In the genomic region with DNA sequence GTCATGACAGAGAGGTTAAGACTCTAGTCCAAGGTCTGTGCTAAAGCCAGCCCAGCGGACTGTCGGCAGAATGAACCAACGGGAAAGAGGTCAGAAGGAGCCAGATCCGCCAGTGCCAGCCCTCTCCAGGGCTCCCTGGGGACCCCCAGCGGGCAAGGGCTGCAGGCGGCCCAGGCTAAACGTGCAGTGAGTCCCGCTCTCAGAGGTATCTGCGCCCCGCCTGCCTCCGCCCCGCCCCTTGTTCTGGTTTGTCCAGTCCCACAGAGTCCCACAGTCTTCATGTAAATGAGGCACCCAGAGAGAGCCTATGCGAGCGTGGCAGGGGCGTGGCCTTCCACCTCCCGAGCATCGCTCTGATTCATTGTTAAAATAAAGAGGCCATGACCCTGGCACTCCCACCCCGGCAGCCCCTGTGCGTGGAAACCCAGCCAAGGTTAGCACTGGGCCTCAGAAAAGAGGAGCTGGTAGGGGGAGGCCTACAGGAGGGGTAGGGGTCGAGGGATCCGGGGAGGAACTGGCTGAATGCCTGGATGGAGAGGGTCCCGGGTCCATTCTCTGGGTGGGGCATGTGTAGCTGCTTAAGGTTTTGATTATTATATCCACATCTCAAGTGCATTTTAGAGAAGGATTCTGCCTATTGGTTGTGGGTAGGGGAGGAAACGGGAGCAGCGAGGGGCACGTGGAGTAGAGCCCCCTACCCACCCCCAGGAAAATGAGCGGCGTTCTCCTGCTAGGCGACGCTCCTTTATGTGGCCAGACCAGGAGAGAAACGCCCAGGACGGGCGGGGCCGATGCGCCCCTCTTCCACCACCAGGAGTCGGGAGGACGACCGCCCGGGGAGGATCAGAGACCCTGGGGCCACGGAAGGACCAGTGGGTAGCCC, we compare ENCODE assay signal across 8 cellular contexts. TPM values are rescaled to one million over a fixed set of nuclear protein-coding genes. Genes with fewer than 3 reads are reported as not detected.
A peak's percentile ranks its signal among the peaks of the same experiment; 100 is the strongest.
DNase-seq lines count a peak whose midpoint lies in the region; ATAC-seq, FAIRE-seq and TF ChIP-seq lines count a peak whose summit lies in the region.

A gene with protein sequence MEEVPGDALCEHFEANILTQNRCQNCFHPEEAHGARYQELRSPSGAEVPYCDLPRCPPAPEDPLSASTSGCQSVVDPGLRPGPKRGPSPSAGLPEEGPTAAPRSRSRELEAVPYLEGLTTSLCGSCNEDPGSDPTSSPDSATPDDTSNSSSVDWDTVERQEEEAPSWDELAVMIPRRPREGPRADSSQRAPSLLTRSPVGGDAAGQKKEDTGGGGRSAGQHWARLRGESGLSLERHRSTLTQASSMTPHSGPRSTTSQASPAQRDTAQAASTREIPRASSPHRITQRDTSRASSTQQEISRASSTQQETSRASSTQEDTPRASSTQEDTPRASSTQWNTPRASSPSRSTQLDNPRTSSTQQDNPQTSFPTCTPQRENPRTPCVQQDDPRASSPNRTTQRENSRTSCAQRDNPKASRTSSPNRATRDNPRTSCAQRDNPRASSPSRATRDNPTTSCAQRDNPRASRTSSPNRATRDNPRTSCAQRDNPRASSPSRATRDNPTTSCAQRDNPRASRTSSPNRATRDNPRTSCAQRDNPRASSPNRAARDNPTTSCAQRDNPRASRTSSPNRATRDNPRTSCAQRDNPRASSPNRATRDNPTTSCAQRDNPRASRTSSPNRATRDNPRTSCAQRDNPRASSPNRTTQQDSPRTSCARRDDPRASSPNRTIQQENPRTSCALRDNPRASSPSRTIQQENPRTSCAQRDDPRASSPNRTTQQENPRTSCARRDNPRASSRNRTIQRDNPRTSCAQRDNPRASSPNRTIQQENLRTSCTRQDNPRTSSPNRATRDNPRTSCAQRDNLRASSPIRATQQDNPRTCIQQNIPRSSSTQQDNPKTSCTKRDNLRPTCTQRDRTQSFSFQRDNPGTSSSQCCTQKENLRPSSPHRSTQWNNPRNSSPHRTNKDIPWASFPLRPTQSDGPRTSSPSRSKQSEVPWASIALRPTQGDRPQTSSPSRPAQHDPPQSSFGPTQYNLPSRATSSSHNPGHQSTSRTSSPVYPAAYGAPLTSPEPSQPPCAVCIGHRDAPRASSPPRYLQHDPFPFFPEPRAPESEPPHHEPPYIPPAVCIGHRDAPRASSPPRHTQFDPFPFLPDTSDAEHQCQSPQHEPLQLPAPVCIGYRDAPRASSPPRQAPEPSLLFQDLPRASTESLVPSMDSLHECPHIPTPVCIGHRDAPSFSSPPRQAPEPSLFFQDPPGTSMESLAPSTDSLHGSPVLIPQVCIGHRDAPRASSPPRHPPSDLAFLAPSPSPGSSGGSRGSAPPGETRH (N-terminal part only) (plus strand): TSS at position 392 of the 883 bp plus-strand sequence. CDS start 4,318 bp downstream, outside the sequence.

- no peak within 1 kb of the TSS for H3K27ac Mint-ChIP-seq in CD4-positive, alpha-beta T cell
- H3K27ac Mint-ChIP-seq in activated naive CD8-positive, alpha-beta T cell treated with anti-CD3 and anti-CD28 coated beads for 36 hours, result no peak within 1 kb of the TSS

- no peaks in the 10 kb centered on the region for H3K9me3 ChIP-seq in CD4-positive, alpha-beta T cell (ENCODE audit: control insufficient read depth, low read length)
- H3K9me3 ChIP-seq in Loucy (ENCODE audit: insufficient read depth, low read depth, low read length) (no peaks in the 10 kb centered on the region), pancreas (no peaks in the 10 kb centered on the region), thoracic aorta (no peaks in the 10 kb centered on the region)

- peaks cover 20% of the 10 kb centered on the region for H3K36me3 Mint-ChIP-seq in CD4-positive, alpha-beta T cell (ENCODE audit: low read depth)
- H3K36me3 Mint-ChIP-seq in activated naive CD8-positive, alpha-beta T cell treated with anti-CD3 and anti-CD28 coated beads for 36 hours, result peaks cover 13% of the 10 kb centered on the region

- peak within 1 kb of the TSS; percentile 61 for H3K4me3 Mint-ChIP-seq in CD4-positive, alpha-beta T cell
- H3K4me3 Mint-ChIP-seq in activated naive CD8-positive, alpha-beta T cell treated with anti-CD3 and anti-CD28 coated beads for 36 hours, result peak within 1 kb of the TSS; percentile 75

- POLR2A ChIA-PET in CD4-positive, alpha-beta T cell (lab: Charles Lee), result interaction anchor here (0.8 kb wide), 1 partner anchor 90 kb away, joined by 3 read pairs; no protein-coding TSS in a partner anchor

- no peaks in the 10 kb centered on the region for H3K9me2 ChIP-seq in Loucy (replicated peaks; ENCODE audit: low read depth, low read length)

- H3K27me3 ChIP-seq in CD4-positive, alpha-beta T cell (ENCODE audit: control insufficient read depth, insufficient read depth, low read length), result no peaks in the 10 kb centered on the region
- H3K27me3 ChIP-seq in Loucy (ENCODE audit: insufficient read depth, low read length, poor library complexity, severe bottlenecking) (no peaks in the 10 kb centered on the region), pancreas (no peaks in the 10 kb centered on the region), thoracic aorta (replicated peaks; ENCODE audit: insufficient read depth) (no peaks in the 10 kb centered on the region)

- H3K4me3 ChIP-seq in Loucy (ENCODE audit: low read length, poor library complexity, severe bottlenecking), result peak within 1 kb of the TSS; percentile 67
- H3K4me3 ChIP-seq in pancreas, result no peak within 1 kb of the TSS
- H3K4me3 ChIP-seq in thoracic aorta, result peak within 1 kb of the TSS; percentile 65

- H4K20me1 ChIP-seq in Loucy (ENCODE audit: insufficient read depth, low read length, poor library complexity, severe bottlenecking), result no peaks in the 10 kb centered on the region

- no peaks in the 10 kb centered on the region for H3K79me2 ChIP-seq in Loucy (ENCODE audit: insufficient read depth, low read length)

- DNase-seq in CD4-positive, alpha-beta T cell, result peak; percentile 65 to 93 (median 80)
- peak; percentile 77 for DNase-seq in T follicular helper cell (ENCODE audit: low read depth)
- DNase-seq in activated naive CD8-positive, alpha-beta T cell treated with anti-CD3 and anti-CD28 coated beads for 36 hours, result peak; percentile 94
- DNase-seq in head of caudate nucleus, result peak; percentile 72 to 96 (median 89)
- DNase-seq in pancreas, result peak; percentile 89 to 97 (median 92)
- peak; percentile 96 for DNase-seq in thoracic aorta (ENCODE audit: low spot score)

- ATAC-seq in CD4-positive, alpha-beta T cell (ENCODE audit: poor library complexity), result peak; percentile 99
- peak; percentile 83 for ATAC-seq in GM21515 (IDR thresholded peaks at IDR 0.05; ENCODE audit: unreplicated experiment)
- ATAC-seq in pancreas, result peak; percentile 98 to 99 (median 98)
- ATAC-seq in thoracic aorta (ENCODE audit: insufficient number of reproducible peaks, low FRiP score, low read depth), result peak; percentile 94

- no peaks in the 10 kb centered on the region for H3F3A ChIP-seq in Loucy (ENCODE audit: low read depth)

- peaks cover 16% of the 10 kb centered on the region for H3K4me1 Mint-ChIP-seq in CD4-positive, alpha-beta T cell (ENCODE audit: low read depth)
- peaks cover 12% of the 10 kb centered on the region for H3K4me1 Mint-ChIP-seq in activated naive CD8-positive, alpha-beta T cell treated with anti-CD3 and anti-CD28 coated beads for 36 hours

- H3K9me3 Mint-ChIP-seq in CD4-positive, alpha-beta T cell, result no peaks in the 10 kb centered on the region
- no peaks in the 10 kb centered on the region for H3K9me3 Mint-ChIP-seq in activated naive CD8-positive, alpha-beta T cell treated with anti-CD3 and anti-CD28 coated beads for 36 hours

- peak; percentile 9 for TF ChIP-seq CTCF in CD4-positive, alpha-beta T cell (IDR thresholded peaks at IDR 0.05)
- TF ChIP-seq CTCF in Loucy (conservative IDR thresholded peaks at IDR 0.05; ENCODE audit: low read length), result peak; percentile 51; the same call in 1 of the 2 replicates
- TF ChIP-seq CTCF in pancreas (IDR thresholded peaks at IDR 0.05), result peak in 2 of 4 donors; percentile 14 to 26
- peak; percentile 53 for TF ChIP-seq CTCF in thoracic aorta (IDR thresholded peaks at IDR 0.05)

- no peak within 1 kb of the TSS for H2AFZ ChIP-seq in Loucy (ENCODE audit: low read length)

- H3K9ac ChIP-seq in Loucy (ENCODE audit: low read depth, low read length, poor library complexity, severe bottlenecking), result no peak within 1 kb of the TSS

- intact Hi-C loops in CD4-positive, alpha-beta T cell (cut with DNase I, micrococcal nuclease), result no loop called here
- intact Hi-C loops in head of caudate nucleus (cut with DNase I), result no loop called here
- intact Hi-C loops in pancreas (cut with DNase I), result no loop called here

- H3K4me1 ChIP-seq in Loucy (ENCODE audit: insufficient read depth, low read length, poor library complexity, severe bottlenecking) (peaks cover 13% of the 10 kb centered on the region), pancreas (peaks cover 0 to 6% (median 0%) of the 10 kb centered on the region in 3 donors), thoracic aorta (ENCODE audit: control insufficient read depth in 1 of 2, low read depth in 2 of 2) (peaks cover 10 to 12% of the 10 kb centered on the region in 2 donors)

- H3K27me3 Mint-ChIP-seq in CD4-positive, alpha-beta T cell, result no peaks in the 10 kb centered on the region
- no peaks in the 10 kb centered on the region for H3K27me3 Mint-ChIP-seq in activated naive CD8-positive, alpha-beta T cell treated with anti-CD3 and anti-CD28 coated beads for 36 hours

- H3K4me2 ChIP-seq in Loucy (ENCODE audit: low read depth, low read length, poor library complexity, severe bottlenecking), result peak within 1 kb of the TSS; percentile 67

- no peak within 1 kb of the TSS for H3K27ac ChIP-seq in CD4-positive, alpha-beta T cell (ENCODE audit: low read depth, low read length)
- H3K27ac ChIP-seq in pancreas, result no peak within 1 kb of the TSS
- H3K27ac ChIP-seq in thoracic aorta, result peak within 1 kb of the TSS; percentile 44 to 62

- FAIRE-seq in pancreas (lab: Jason Lieb, UNC), result peak; percentile 82

- WGBS in pancreas, 2 donors, result 21 to 25% methylated on average over 37 to 39 of the region's 39 CpGs

- H3K36me3 ChIP-seq in Loucy (ENCODE audit: insufficient read depth, low read length), result peaks cover 14% of the 10 kb centered on the region; the same call in 1 of the 2 replicates
- H3K36me3 ChIP-seq in pancreas, result peaks cover 0 to 10% (median 0%) of the 10 kb centered on the region in 3 donors
- H3K36me3 ChIP-seq in thoracic aorta, result peaks cover under 1% of the 10 kb centered on the region

- CTCF ChIA-PET in CD4-positive, alpha-beta T cell (lab: Charles Lee), result interaction anchor here (1.6 to 2.5 kb wide), 2 partner anchors 53 to 89 kb away, joined by 6 to 9 read pairs; no protein-coding TSS in a partner anchor

RNA-seq across cellular contexts. Expression of the gene that starts here (rescaled TPM):
- 10 to 100 TPM in 1 of 2 experiments, 1 to 10 TPM in 1; 9.0 to 10.1 TPM for total RNA-seq in CD4-positive, alpha-beta T cell
- 10 to 100 TPM; 19.7 to 20.8 TPM for total RNA-seq in activated naive CD8-positive, alpha-beta T cell treated with anti-CD3 and anti-CD28 coated beads for 36 hours
- 10 to 100 TPM; 17.4 to 36.6 (median 26.0) TPM for total RNA-seq in pancreas
- 10 to 100 TPM; 23.4 to 24.2 TPM for polyA plus RNA-seq in pancreas
- 100 to 1,000 TPM; 126 to 146 TPM for total RNA-seq in thoracic aorta

Comparison
In these comparisons a context has a peak if more than half of its experiments do, and no peak if none do; other contexts are left out.
1. H3K27ac ChIP-seq: peak in thoracic aorta (2 of 2); none in CD4-positive, alpha-beta T cell (single experiment) and pancreas (0 of 4).
2. H3K4me3 ChIP-seq: peak in Loucy (single experiment) and thoracic aorta (single experiment); none in pancreas (0 of 4).
3. Peak in every context shown above with its lines, with median percentiles within 50 percentile points of each other: ATAC-seq and DNase-seq.